ENCODE assay signal across 22 cellular contexts in genomic region chr2:240348522-240348921, GRCh38.
DNase-seq lines count a peak whose midpoint lies in the region; ATAC-seq and TF ChIP-seq lines count a peak whose summit lies in the region.
"Had no signal": no experiment of that assay in that cellular context is flagged by ENCODE, and none has a peak within 500 bp of the region (broad histone marks: within the 10 kb centered on the region; RNA-seq: fewer than 3 reads in every experiment).

No MANE protein-coding gene starts in this region.

- H3K9me3 ChIP-seq in PC-3 (ENCODE audit: low read length): peaks cover 6% of the 10 kb centered on the region; the same call in 1 of the 2 replicates
- peaks cover 6 to 9% (median 6%) of the 10 kb centered on the region in 3 donors for H3K9me3 ChIP-seq in skeletal muscle tissue (ENCODE audit: control insufficient read depth in 3 of 3, low read length in 3 of 3)

- no peak overlapping the region for H2AFZ ChIP-seq in PC-3 (ENCODE audit: low read length)

- CTCF ChIA-PET in PC-3 (lab: Charles Lee): no interaction called here

- no peak overlapping the region for H3K4me2 ChIP-seq in PC-3 (ENCODE audit: low read length)

- peak; percentile 60 for DNase-seq in H4 (ENCODE audit: low spot score)
- peak; percentile 8 for DNase-seq in PC-3
- peak; percentile 8 for DNase-seq in kidney tubule cell (ENCODE audit: low spot score)
- DNase-seq in MV-4-11 (lab: John Stamatoyannopoulos, UW): no peak
- DNase-seq in T-helper 1 cell: no peak
- no peak for DNase-seq in NCI-H446 treated with DMSO at 0.1 percent for 48 hours (lab: John Stamatoyannopoulos, UW)
- DNase-seq: CD8-positive, alpha-beta T cell; DMS153; GOT3; kidney; MG63; NCI-H1436 treated with DMSO at 0.1 percent for 48 hours; NCI-H2171 treated with DMSO at 0.1 percent for 48 hours; SHP77 treated with DMSO at 0.1 percent for 48 hours; stimulated activated CD4-positive, alpha-beta T cell treated with anti-CD3 and anti-CD28 coated beads, Interleukin-4, amount 100 ng/mL, for 1 hour; SW 1271 had no signal

- no peak overlapping the region for H3K27ac ChIP-seq in PC-3 (ENCODE audit: low read length)
- peak overlapping the region; percentile 46 for H3K27ac ChIP-seq in skeletal muscle tissue (ENCODE audit: low read depth, low read length)
- H3K27ac ChIP-seq: cardiac muscle cell had no signal

- TF ChIP-seq CTCF in PC-3 (conservative IDR thresholded peaks at IDR 0.05; ENCODE audit: low read depth, low read length): no peak

- no peak overlapping the region for H3K9ac ChIP-seq in PC-3 (ENCODE audit: low read length)
- H3K9ac ChIP-seq in skeletal muscle tissue (ENCODE audit: low read depth in 1 of 3, low read length in 3 of 3): peak overlapping the region in 1 of 3 donors; percentile 64

- H3K79me2 ChIP-seq in PC-3 (ENCODE audit: low read length): no peaks in the 10 kb centered on the region

- no peaks in the 10 kb centered on the region for H3F3A ChIP-seq in PC-3 (ENCODE audit: low read length, unreplicated experiment)

- H4K20me1 ChIP-seq in PC-3 (ENCODE audit: low read length): no peaks in the 10 kb centered on the region

- H3K27me3 ChIP-seq in PC-3 (ENCODE audit: low read length) (no peaks in the 10 kb centered on the region), skeletal muscle tissue (ENCODE audit: control insufficient read depth in 3 of 3, insufficient read depth in 3 of 3, low read length in 3 of 3) (peaks cover 0 to 7% (median 0%) of the 10 kb centered on the region in 3 donors)
- H3K27me3 ChIP-seq: cardiac muscle cell, MG63 had no signal

- ATAC-seq in PC-3: no peak
- ATAC-seq: activated T-helper 17 cell treated with anti-CD3 and anti-CD28 coated beads, Interleukin-2, amount 50 U/mL, for 72 hours; CD8-positive, alpha-beta T cell; K562; stimulated activated memory B cell treated with anti-CD40 and anti-IgM and Interleukin-4, amounts not matched to agents 10 μg/mL and 1 μg/mL and 100 μg/mL, for 72 hours; WTC11 had no signal

- H3K4me3 ChIP-seq in PC-3 (ENCODE audit: low read length) (no peak overlapping the region), skeletal muscle tissue (ENCODE audit: low read length in 3 of 3) (peak overlapping the region in 2 of 3 donors; percentile 45 to 60)
- H3K4me3 ChIP-seq: cardiac muscle cell, K562, MG63 had no signal

- H3K4me1 ChIP-seq in PC-3 (ENCODE audit: insufficient read depth, low read length) (no peaks in the 10 kb centered on the region), skeletal muscle tissue (ENCODE audit: control insufficient read depth in 3 of 3, insufficient read depth in 3 of 3, low read length in 3 of 3) (peaks cover 9 to 20% (median 16%) of the 10 kb centered on the region in 3 donors)

- POLR2A ChIA-PET in PC-3 (lab: Charles Lee; ENCODE audit: unreplicated experiment): no interaction called here

- H3K9me2 ChIP-seq in PC-3 (replicated peaks; ENCODE audit: low read length): no peaks in the 10 kb centered on the region

- H3K36me3 ChIP-seq in PC-3 (ENCODE audit: low read depth, low read length) (no peaks in the 10 kb centered on the region), skeletal muscle tissue (ENCODE audit: control insufficient read depth in 3 of 3, insufficient read depth in 3 of 3, low read length in 3 of 3) (no peaks in the 10 kb centered on the region)
- H3K36me3 ChIP-seq: cardiac muscle cell, MG63 had no signal

- no TSS peak for BruUV-seq in PC-3 (replicated peaks; lab: Mats Ljungman, UMichigan)

- intact Hi-C loops in PC-3 (cut with micrococcal nuclease): no loop called here

Comparison
In these comparisons a context has a peak if more than half of its experiments do, and no peak if none do; other contexts are left out.
1. DNase-seq: peak in H4 (single experiment), PC-3 (single experiment) and kidney tubule cell (single experiment); none in MV-4-11 (single experiment), T-helper 1 cell (0 of 5) and NCI-H446 treated with DMSO at 0.1 percent for 48 hours (single experiment).